ENCODE assay signal across 8 cellular contexts in the genomic region with DNA sequence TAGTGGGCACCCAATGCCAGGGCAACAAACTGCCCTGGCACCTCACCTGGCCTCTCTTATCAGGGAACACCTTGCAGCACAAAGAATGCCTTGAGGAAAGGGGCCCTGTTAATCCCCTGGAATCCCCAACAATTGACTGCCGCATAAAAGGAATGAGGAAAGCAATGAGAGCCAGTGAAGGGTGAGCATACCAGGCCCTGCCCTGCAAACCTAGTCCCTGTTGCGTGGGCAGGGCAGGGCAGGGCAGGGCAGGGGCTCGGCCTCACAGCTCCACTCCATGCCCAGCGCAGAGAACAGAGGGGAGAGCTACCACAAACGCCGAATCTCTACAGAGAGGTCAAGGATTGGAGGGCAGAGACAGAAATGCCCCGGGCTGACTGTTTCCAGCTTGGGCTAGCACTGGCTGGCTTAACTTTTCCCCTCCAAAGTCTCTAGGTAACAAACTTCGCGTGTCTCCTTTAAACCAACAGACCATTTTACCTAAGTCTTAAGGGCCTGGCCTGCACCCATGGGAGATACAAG. TPM values are rescaled to one million over a fixed set of nuclear protein-coding genes. Genes with fewer than 3 reads are reported as not detected.
DNase-seq lines count a peak whose midpoint lies in the region; ATAC-seq and TF ChIP-seq lines count a peak whose summit lies in the region.

No MANE protein-coding gene starts in this region.

- ATAC-seq in HG03175 (IDR thresholded peaks at IDR 0.05; ENCODE audit: unreplicated experiment): no peak
- ATAC-seq in HG02678 (IDR thresholded peaks at IDR 0.05; ENCODE audit: unreplicated experiment): no peak

- peak overlapping the region; percentile 79 for H3K4me3 Mint-ChIP-seq in osteocyte (ENCODE audit: unreplicated experiment)

- H3K27me3 Mint-ChIP-seq in osteocyte (ENCODE audit: unreplicated experiment): no peaks in the 10 kb centered on the region

- peak; percentile 68 for DNase-seq in activated CD8-positive, alpha-beta memory T cell treated with anti-CD3 and anti-CD28 coated beads for 24 hours
- no peak for DNase-seq in activated CD8-positive, alpha-beta memory T cell treated with anti-CD3 and anti-CD28 coated beads, Interleukin-2, amount 50 U/mL, for 4 hours
- no peak for DNase-seq in fibroblast of villous mesenchyme (ENCODE audit: low read depth)
- no peak for DNase-seq in osteocyte (ENCODE audit: extremely low spot score, unreplicated experiment)
- DNase-seq in NCI-H69 (lab: John Stamatoyannopoulos, UW): no peak

- peak overlapping the region; percentile 91 for H3K27ac Mint-ChIP-seq in osteocyte (ENCODE audit: unreplicated experiment)

- peaks cover 9% of the 10 kb centered on the region for H3K36me3 Mint-ChIP-seq in osteocyte (ENCODE audit: unreplicated experiment)

- no peaks in the 10 kb centered on the region for H3K9me3 Mint-ChIP-seq in osteocyte (ENCODE audit: unreplicated experiment)

- TF ChIP-seq CTCF in VCaP (conservative IDR thresholded peaks at IDR 0.05) (no peak), fibroblast of villous mesenchyme (IDR thresholded peaks at IDR 0.05; ENCODE audit: insufficient read depth, low read depth, low read length) (no peak), osteocyte (IDR thresholded peaks at IDR 0.05) (no peak)

- peaks cover 72% of the 10 kb centered on the region for H3K4me1 Mint-ChIP-seq in osteocyte (ENCODE audit: unreplicated experiment)

- peak overlapping the region; percentile 78 for H3K4me3 ChIP-seq in fibroblast of villous mesenchyme (ENCODE audit: low read depth, low read length)

- peak overlapping the region; percentile 92 for H3K27ac ChIP-seq in VCaP

RNA-seq across cellular contexts. Expression of gene ANXA11, which starts 1.1 kb away (rescaled TPM):
- total RNA-seq in fibroblast of villous mesenchyme (79.9 and 85.0 TPM in 2 replicates), osteocyte (127 and 129 TPM in 2 replicates)
